Comparison of ENCODE assay signal across 1 cellular context in the genomic region with DNA sequence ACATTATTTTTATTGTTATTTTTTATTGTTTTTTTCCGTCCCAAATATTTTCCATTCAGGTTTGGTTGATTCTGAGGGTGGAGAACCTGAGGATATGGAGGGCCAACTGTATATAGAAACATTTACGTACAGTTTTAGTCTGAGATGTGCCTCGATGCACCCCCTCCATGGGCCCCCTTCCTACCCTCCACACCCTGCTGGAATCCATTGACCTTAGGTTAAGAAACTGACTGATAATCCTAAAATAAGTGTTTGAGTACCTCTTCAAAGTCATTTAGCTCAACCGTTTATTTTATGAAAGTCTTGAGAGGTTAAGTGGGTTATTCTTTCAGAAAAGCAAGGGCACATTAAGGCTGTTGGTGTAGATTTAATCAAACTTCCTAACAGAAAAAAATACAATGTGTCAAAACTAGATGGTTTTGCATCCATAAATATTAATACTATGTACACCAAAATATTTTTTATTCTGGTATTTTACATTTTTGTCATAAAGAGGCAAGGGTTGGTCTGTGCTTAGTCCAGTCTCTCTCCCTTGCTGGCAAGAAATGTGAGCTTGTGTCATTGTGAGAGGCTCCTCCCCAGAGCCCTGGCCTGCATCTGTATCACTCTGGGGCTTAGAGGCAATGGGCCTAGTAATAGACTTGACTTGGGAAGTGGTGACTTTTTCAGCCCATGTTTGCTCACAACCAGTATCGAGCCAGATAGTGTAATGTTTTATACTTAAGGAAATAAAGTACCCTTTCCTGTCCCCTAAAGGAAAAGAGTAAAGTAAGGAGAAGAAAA.
TF ChIP-seq lines count a peak whose summit lies in the region.

No MANE protein-coding gene starts in this region.

TF ChIP-seq in K562, 482 proteins besides CTCF, POLR2A, EP300 and RAD21:
- TF ChIP-seq ZNF197 (CRISPR knock-in tag; IDR thresholded peaks at IDR 0.05; ENCODE audit: low read depth) (no peak), E2F1 (CRISPR knock-in tag; IDR thresholded peaks at IDR 0.05) (no peak), CHD2 (IDR thresholded peaks at IDR 0.05; ENCODE audit: low read depth, low read length) (no peak)
